Comparison of ENCODE assay signal across 1 cellular context in the genomic region with DNA sequence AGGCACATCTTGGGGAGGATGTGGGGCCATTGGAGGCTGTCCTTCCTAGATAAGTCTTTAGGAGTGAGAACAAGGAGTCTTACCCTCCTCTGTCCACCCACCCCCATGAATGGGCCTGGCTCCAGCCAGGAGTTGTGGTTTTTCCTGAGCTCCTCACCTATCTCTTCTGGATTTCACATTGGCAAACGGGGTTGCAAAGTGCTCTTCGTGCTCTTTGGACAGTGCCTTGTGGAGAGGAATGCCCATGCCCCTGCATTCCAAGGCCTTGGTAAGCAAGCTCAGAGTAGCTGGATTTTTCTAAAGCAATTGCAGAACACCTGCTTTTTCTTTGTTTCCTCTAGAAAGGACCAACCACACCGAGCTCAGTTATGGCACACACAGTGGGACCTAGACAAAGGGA.
TF ChIP-seq lines count a peak whose summit lies in the region.

No MANE protein-coding gene starts in this region.

TF ChIP-seq in WTC11, 78 proteins besides CTCF, POLR2A, EP300 and RAD21 (continued from another document):
- TF ChIP-seq ZNF425 (CRISPR knock-in tag; conservative IDR thresholded peaks at IDR 0.05), result no peak
TF ChIP-seq in WTC11: peak in this region for 0.
